In the genomic region with DNA sequence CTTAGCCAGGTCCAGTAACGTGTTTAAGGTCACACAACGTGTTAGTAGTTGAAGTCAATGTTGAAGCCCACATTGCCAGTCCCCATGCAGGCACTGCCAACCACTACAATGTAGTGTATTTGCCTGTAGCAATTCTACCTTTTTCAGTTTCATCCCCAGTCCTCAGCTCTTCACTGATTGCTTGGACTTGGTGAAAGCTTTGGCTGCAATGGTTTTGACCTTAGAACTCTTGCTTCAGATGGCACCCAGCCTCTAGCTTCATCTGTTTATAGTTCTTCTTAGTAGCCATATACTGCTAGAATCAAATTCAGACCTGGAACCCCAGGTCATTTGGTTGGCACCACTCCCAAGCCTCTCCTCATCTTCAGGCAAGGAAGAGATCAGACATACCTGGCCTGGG, we compare ENCODE assay signal across 37 cellular contexts.
"Had no signal": no experiment of that assay in that cellular context is flagged by ENCODE, and none has a peak within 500 bp of the region (broad histone marks: within the 10 kb centered on the region; RNA-seq: fewer than 3 reads in every experiment).

No MANE protein-coding gene starts in this region.

- H3K27me3 Mint-ChIP-seq: activated naive CD4-positive, alpha-beta T cell treated with anti-CD3 and anti-CD28 coated beads, Interleukin-2, amount 10 ng/mL, durations not matched to agents 7 days and 5 days; activated naive CD4-positive, alpha-beta T cell treated with anti-CD3 and anti-CD28 coated beads, Interleukin-2, amount 50 U/mL, for 24 hours; activated naive CD8-positive, alpha-beta T cell treated with anti-CD3 and anti-CD28 coated beads for 36 hours; activated naive CD8-positive, alpha-beta T cell treated with anti-CD3 and anti-CD28 coated beads, Interleukin-2, amount 10 ng/mL, durations not matched to agents 7 days and 5 days; activated naive CD8-positive, alpha-beta T cell treated with anti-CD3 and anti-CD28 coated beads, Interleukin-2, amount 50 U/mL, for 24 hours; activated T-cell treated with anti-CD3 and anti-CD28 coated beads, Interleukin-2, amount 50 U/mL, for 24 hours; activated T-helper 17 cell treated with anti-CD3 and anti-CD28 coated beads, Interleukin-2, amount 50 U/mL, for 72 hours; brain; central memory CD8-positive, alpha-beta T cell had no signal

- DNase-seq: activated effector memory CD4-positive, alpha-beta T cell treated with anti-CD3 and anti-CD28 coated beads, Interleukin-2, amount 50 U/mL, for 16 hours; activated effector memory CD4-positive, alpha-beta T cell treated with Interleukin-2 at 50 U/mL for 16 hours; activated gamma-delta T cell; activated gamma-delta T cell treated with Interleukin-2 at 50 U/mL for 16 hours; activated naive CD4-positive, alpha-beta T cell; activated naive CD4-positive, alpha-beta T cell treated with anti-CD3 and anti-CD28 coated beads for 36 hours; activated naive CD4-positive, alpha-beta T cell treated with anti-CD3 and anti-CD28 coated beads, Interleukin-2, amount 10 ng/mL, durations not matched to agents 7 days and 5 days; activated naive CD4-positive, alpha-beta T cell treated with anti-CD3 and anti-CD28 coated beads, Interleukin-2, amount 50 U/mL, for 16 hours; activated naive CD4-positive, alpha-beta T cell treated with Interleukin-2 at 50 U/mL for 16 hours; activated naive CD8-positive, alpha-beta T cell treated with anti-CD3 and anti-CD28 coated beads for 36 hours; activated naive CD8-positive, alpha-beta T cell treated with anti-CD3 and anti-CD28 coated beads, Interleukin-2, amount 10 ng/mL, durations not matched to agents 7 days and 5 days; activated naive CD8-positive, alpha-beta T cell treated with anti-CD3 and anti-CD28 coated beads, Interleukin-2, amount 50 U/mL, for 24 hours; activated T-cell treated with anti-CD3 and anti-CD28 coated beads, Interleukin-2, amount 50 U/mL, for 1 hour; activated T-cell treated with anti-CD3 and anti-CD28 coated beads, Interleukin-2, amount 50 U/mL, for 24 hours; activated T-cell treated with anti-CD3 and anti-CD28 coated beads, Interleukin-2, amount 50 U/mL, for 4 hours; activated T-cell treated with anti-CD3 and anti-CD28 coated beads, Interleukin-2, amount 50 U/mL, for 48 hours; activated T-cell treated with anti-CD3 and anti-CD28 coated beads, Interleukin-2, amount 50 U/mL, for 72 hours; adrenal gland; amniotic stem cell; amygdala; anterior cingulate cortex; aorta; body of pancreas; brain microvascular endothelial cell; central memory CD4-positive, alpha-beta T cell; cerebellar nuclear complex had no signal

- H3K27me3 ChIP-seq: adrenal gland, ascending aorta, body of pancreas, brain microvascular endothelial cell, breast epithelium, cardiac muscle cell had no signal

- H3K4me1 ChIP-seq: adrenal gland, ascending aorta, body of pancreas, breast epithelium had no signal

- H3K4me3 ChIP-seq: adrenal gland, ascending aorta, body of pancreas, breast epithelium, cardiac muscle cell had no signal

- H3K27ac ChIP-seq: adrenal gland, ascending aorta, body of pancreas, brain microvascular endothelial cell, breast epithelium, cardiac muscle cell had no signal

- H3K4me3 Mint-ChIP-seq: activated naive CD4-positive, alpha-beta T cell treated with anti-CD3 and anti-CD28 coated beads for 36 hours; activated naive CD4-positive, alpha-beta T cell treated with anti-CD3 and anti-CD28 coated beads, Interleukin-2, amount 10 ng/mL, durations not matched to agents 7 days and 5 days; activated naive CD4-positive, alpha-beta T cell treated with anti-CD3 and anti-CD28 coated beads, Interleukin-2, amount 50 U/mL, for 24 hours; activated naive CD8-positive, alpha-beta T cell; activated naive CD8-positive, alpha-beta T cell treated with anti-CD3 and anti-CD28 coated beads for 36 hours; activated naive CD8-positive, alpha-beta T cell treated with anti-CD3 and anti-CD28 coated beads, Interleukin-2, amount 10 ng/mL, durations not matched to agents 7 days and 5 days; activated naive CD8-positive, alpha-beta T cell treated with anti-CD3 and anti-CD28 coated beads, Interleukin-2, amount 50 U/mL, for 24 hours; activated T-cell treated with anti-CD3 and anti-CD28 coated beads, Interleukin-2, amount 50 U/mL, for 24 hours; activated T-cell treated with anti-CD3 and anti-CD28 coated beads, Interleukin-2, amount 50 U/mL, for 4 hours; activated T-cell treated with anti-CD3 and anti-CD28 coated beads, Interleukin-2, amount 50 U/mL, for 72 hours; activated T-helper 1 cell treated with anti-CD3 and anti-CD28 coated beads, Interleukin-12 subunit alpha, Interleukin-12 subunit beta, Interleukin-2, Interleukin-4 antibody, amounts not matched to agents 30 ng/mL and 10 ng/mL and 1 ng/mL, durations not matched to agents 14 hours and 24 hours and 36 hours; activated T-helper 17 cell treated with anti-CD3 and anti-CD28 coated beads, Interleukin-2, amount 50 U/mL, for 72 hours; brain; central memory CD8-positive, alpha-beta T cell had no signal

- H3K4me1 Mint-ChIP-seq: activated naive CD4-positive, alpha-beta T cell treated with anti-CD3 and anti-CD28 coated beads, Interleukin-2, amount 10 ng/mL, durations not matched to agents 7 days and 5 days; activated naive CD4-positive, alpha-beta T cell treated with anti-CD3 and anti-CD28 coated beads, Interleukin-2, amount 50 U/mL, for 24 hours; activated naive CD8-positive, alpha-beta T cell treated with anti-CD3 and anti-CD28 coated beads for 36 hours; activated naive CD8-positive, alpha-beta T cell treated with anti-CD3 and anti-CD28 coated beads, Interleukin-2, amount 10 ng/mL, durations not matched to agents 7 days and 5 days; activated naive CD8-positive, alpha-beta T cell treated with anti-CD3 and anti-CD28 coated beads, Interleukin-2, amount 50 U/mL, for 24 hours; activated T-helper 17 cell treated with anti-CD3 and anti-CD28 coated beads, Interleukin-2, amount 50 U/mL, for 72 hours; central memory CD8-positive, alpha-beta T cell had no signal

- H3K36me3 Mint-ChIP-seq: activated naive CD4-positive, alpha-beta T cell treated with anti-CD3 and anti-CD28 coated beads, Interleukin-2, amount 10 ng/mL, durations not matched to agents 7 days and 5 days; activated naive CD4-positive, alpha-beta T cell treated with anti-CD3 and anti-CD28 coated beads, Interleukin-2, amount 50 U/mL, for 24 hours; activated naive CD4-positive, alpha-beta T cell treated with anti-CD3 and anti-CD28 coated beads, Interleukin-2, amount 50 U/mL, for 72 hours; activated naive CD8-positive, alpha-beta T cell; activated naive CD8-positive, alpha-beta T cell treated with anti-CD3 and anti-CD28 coated beads for 36 hours; activated naive CD8-positive, alpha-beta T cell treated with anti-CD3 and anti-CD28 coated beads, Interleukin-2, amount 10 ng/mL, durations not matched to agents 7 days and 5 days; brain had no signal

- H3K36me3 ChIP-seq: adrenal gland, ascending aorta, brain microvascular endothelial cell, breast epithelium, cardiac muscle cell had no signal

- ATAC-seq: activated naive CD4-positive, alpha-beta T cell treated with anti-CD3 and anti-CD28 coated beads, Interleukin-2, amount 50 U/mL, for 72 hours; activated naive CD8-positive, alpha-beta T cell treated with anti-CD3 and anti-CD28 coated beads, Interleukin-2, amount 50 U/mL, for 24 hours; activated T-cell treated with anti-CD3 and anti-CD28 coated beads, Interleukin-2, amount 50 U/mL, for 4 hours; activated T-cell treated with anti-CD3 and anti-CD28 coated beads, Interleukin-2, amount 50 U/mL, for 72 hours; activated T-helper 17 cell treated with anti-CD3 and anti-CD28 coated beads, Interleukin-2, amount 50 U/mL, for 72 hours; body of pancreas had no signal

- H3K9me3 Mint-ChIP-seq: activated naive CD4-positive, alpha-beta T cell treated with anti-CD3 and anti-CD28 coated beads, Interleukin-2, amount 50 U/mL, for 24 hours; activated naive CD8-positive, alpha-beta T cell treated with anti-CD3 and anti-CD28 coated beads for 36 hours; activated naive CD8-positive, alpha-beta T cell treated with anti-CD3 and anti-CD28 coated beads, Interleukin-2, amount 10 ng/mL, durations not matched to agents 7 days and 5 days; activated naive CD8-positive, alpha-beta T cell treated with anti-CD3 and anti-CD28 coated beads, Interleukin-2, amount 50 U/mL, for 24 hours; activated T-cell treated with anti-CD3 and anti-CD28 coated beads, Interleukin-2, amount 50 U/mL, for 24 hours; activated T-helper 1 cell treated with anti-CD3 and anti-CD28 coated beads, Interleukin-12 subunit alpha, Interleukin-12 subunit beta, Interleukin-2, Interleukin-4 antibody, amounts not matched to agents 30 ng/mL and 10 ng/mL and 1 ng/mL, durations not matched to agents 14 hours and 24 hours and 36 hours; activated T-helper 2 cell treated with anti-CD3 and anti-CD28 coated beads, Interferon-gamma antibody, Interleukin-2, Interleukin-4, amounts not matched to agents 10 μg/mL and 5 μg/mL and 100 μg/mL, durations not matched to agents 14 hours and 24 hours and 36 hours; brain; central memory CD8-positive, alpha-beta T cell had no signal

- H3K9me3 ChIP-seq: adrenal gland, ascending aorta, body of pancreas, breast epithelium had no signal

- H3K27ac Mint-ChIP-seq: activated naive CD4-positive, alpha-beta T cell treated with anti-CD3 and anti-CD28 coated beads for 36 hours; activated naive CD4-positive, alpha-beta T cell treated with anti-CD3 and anti-CD28 coated beads, Interleukin-2, amount 10 ng/mL, durations not matched to agents 7 days and 5 days; activated naive CD4-positive, alpha-beta T cell treated with anti-CD3 and anti-CD28 coated beads, Interleukin-2, amount 50 U/mL, for 24 hours; activated naive CD4-positive, alpha-beta T cell treated with anti-CD3 and anti-CD28 coated beads, Interleukin-2, amount 50 U/mL, for 72 hours; activated naive CD8-positive, alpha-beta T cell; activated naive CD8-positive, alpha-beta T cell treated with anti-CD3 and anti-CD28 coated beads for 36 hours; activated naive CD8-positive, alpha-beta T cell treated with anti-CD3 and anti-CD28 coated beads, Interleukin-2, amount 10 ng/mL, durations not matched to agents 7 days and 5 days; activated naive CD8-positive, alpha-beta T cell treated with anti-CD3 and anti-CD28 coated beads, Interleukin-2, amount 50 U/mL, for 24 hours; activated T-cell treated with anti-CD3 and anti-CD28 coated beads, Interleukin-2, amount 50 U/mL, for 24 hours; activated T-cell treated with anti-CD3 and anti-CD28 coated beads, Interleukin-2, amount 50 U/mL, for 72 hours; activated T-helper 1 cell treated with anti-CD3 and anti-CD28 coated beads, Interleukin-12 subunit alpha, Interleukin-12 subunit beta, Interleukin-2, Interleukin-4 antibody, amounts not matched to agents 30 ng/mL and 10 ng/mL and 1 ng/mL, durations not matched to agents 14 hours and 24 hours and 36 hours; activated T-helper 17 cell treated with anti-CD3 and anti-CD28 coated beads, Interleukin-2, amount 50 U/mL, for 72 hours; activated T-helper 2 cell treated with anti-CD3 and anti-CD28 coated beads, Interferon-gamma antibody, Interleukin-2, Interleukin-4, amounts not matched to agents 10 μg/mL and 5 μg/mL and 100 μg/mL, durations not matched to agents 14 hours and 24 hours and 36 hours; brain had no signal
